Comparison of ENCODE assay signal across 1 cellular context in genomic region chr7:107167483-107168232, GRCh38.
TF ChIP-seq lines count a peak whose summit lies in the region.

No MANE protein-coding gene starts in this region.

TF ChIP-seq in SK-N-SH, 30 proteins besides CTCF, POLR2A, EP300 and RAD21 (continued from another document):
- TF ChIP-seq EZH2phosphoT487 (IDR thresholded peaks at IDR 0.05; ENCODE audit: borderline replicate concordance, low read depth) (no peak), SIN3A (IDR thresholded peaks at IDR 0.05; ENCODE audit: borderline replicate concordance, low read depth, low read length) (peak; percentile 94), NFIC (IDR thresholded peaks at IDR 0.05; ENCODE audit: borderline replicate concordance) (no peak), GABPA (IDR thresholded peaks at IDR 0.05; ENCODE audit: low read depth) (no peak), MXI1 (IDR thresholded peaks at IDR 0.05; ENCODE audit: low read depth, low read length) (peak; percentile 52; the same call in 1 of the 2 replicates), POLR2AphosphoS5 (IDR thresholded peaks at IDR 0.05; ENCODE audit: low read depth, low read length) (peak; percentile 97), CHD2 (IDR thresholded peaks at IDR 0.05; ENCODE audit: low read length, partially characterized antibody) (peak; percentile 47), TCF12 (IDR thresholded peaks at IDR 0.05) (no peak), FOXM1 (IDR thresholded peaks at IDR 0.05; ENCODE audit: low read depth) (no peak), MAX (IDR thresholded peaks at IDR 0.05; ENCODE audit: low read depth) (no peak), FOXJ3 (CRISPR knock-in tag; IDR thresholded peaks at IDR 0.05) (no peak), YY1 (IDR thresholded peaks at IDR 0.05; ENCODE audit: low read depth) (peak; percentile 92), USF1 (IDR thresholded peaks at IDR 0.05; ENCODE audit: borderline replicate concordance, low read depth) (no peak), TAF1 (IDR thresholded peaks at IDR 0.05; ENCODE audit: borderline replicate concordance, low read depth, low read length) (peak; percentile 83), RXRA (IDR thresholded peaks at IDR 0.05; ENCODE audit: borderline replicate concordance, low read depth) (no peak), ELF1 (IDR thresholded peaks at IDR 0.05) (no peak)
- TF ChIP-seq, protein P1, sequence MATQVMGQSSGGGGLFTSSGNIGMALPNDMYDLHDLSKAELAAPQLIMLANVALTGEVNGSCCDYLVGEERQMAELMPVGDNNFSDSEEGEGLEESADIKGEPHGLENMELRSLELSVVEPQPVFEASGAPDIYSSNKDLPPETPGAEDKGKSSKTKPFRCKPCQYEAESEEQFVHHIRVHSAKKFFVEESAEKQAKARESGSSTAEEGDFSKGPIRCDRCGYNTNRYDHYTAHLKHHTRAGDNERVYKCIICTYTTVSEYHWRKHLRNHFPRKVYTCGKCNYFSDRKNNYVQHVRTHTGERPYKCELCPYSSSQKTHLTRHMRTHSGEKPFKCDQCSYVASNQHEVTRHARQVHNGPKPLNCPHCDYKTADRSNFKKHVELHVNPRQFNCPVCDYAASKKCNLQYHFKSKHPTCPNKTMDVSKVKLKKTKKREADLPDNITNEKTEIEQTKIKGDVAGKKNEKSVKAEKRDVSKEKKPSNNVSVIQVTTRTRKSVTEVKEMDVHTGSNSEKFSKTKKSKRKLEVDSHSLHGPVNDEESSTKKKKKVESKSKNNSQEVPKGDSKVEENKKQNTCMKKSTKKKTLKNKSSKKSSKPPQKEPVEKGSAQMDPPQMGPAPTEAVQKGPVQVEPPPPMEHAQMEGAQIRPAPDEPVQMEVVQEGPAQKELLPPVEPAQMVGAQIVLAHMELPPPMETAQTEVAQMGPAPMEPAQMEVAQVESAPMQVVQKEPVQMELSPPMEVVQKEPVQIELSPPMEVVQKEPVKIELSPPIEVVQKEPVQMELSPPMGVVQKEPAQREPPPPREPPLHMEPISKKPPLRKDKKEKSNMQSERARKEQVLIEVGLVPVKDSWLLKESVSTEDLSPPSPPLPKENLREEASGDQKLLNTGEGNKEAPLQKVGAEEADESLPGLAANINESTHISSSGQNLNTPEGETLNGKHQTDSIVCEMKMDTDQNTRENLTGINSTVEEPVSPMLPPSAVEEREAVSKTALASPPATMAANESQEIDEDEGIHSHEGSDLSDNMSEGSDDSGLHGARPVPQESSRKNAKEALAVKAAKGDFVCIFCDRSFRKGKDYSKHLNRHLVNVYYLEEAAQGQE (IDR thresholded peaks at IDR 0.05; ENCODE audit: low read depth, low read length): no peak
- TF ChIP-seq, protein P2, sequence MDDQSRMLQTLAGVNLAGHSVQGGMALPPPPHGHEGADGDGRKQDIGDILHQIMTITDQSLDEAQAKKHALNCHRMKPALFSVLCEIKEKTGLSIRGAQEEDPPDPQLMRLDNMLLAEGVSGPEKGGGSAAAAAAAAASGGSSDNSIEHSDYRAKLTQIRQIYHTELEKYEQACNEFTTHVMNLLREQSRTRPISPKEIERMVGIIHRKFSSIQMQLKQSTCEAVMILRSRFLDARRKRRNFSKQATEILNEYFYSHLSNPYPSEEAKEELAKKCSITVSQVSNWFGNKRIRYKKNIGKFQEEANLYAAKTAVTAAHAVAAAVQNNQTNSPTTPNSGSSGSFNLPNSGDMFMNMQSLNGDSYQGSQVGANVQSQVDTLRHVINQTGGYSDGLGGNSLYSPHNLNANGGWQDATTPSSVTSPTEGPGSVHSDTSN (IDR thresholded peaks at IDR 0.05): no peak
TF ChIP-seq in SK-N-SH: peak in this region for 13.
